ENCODE assay signal across 8 cellular contexts in the genomic region with DNA sequence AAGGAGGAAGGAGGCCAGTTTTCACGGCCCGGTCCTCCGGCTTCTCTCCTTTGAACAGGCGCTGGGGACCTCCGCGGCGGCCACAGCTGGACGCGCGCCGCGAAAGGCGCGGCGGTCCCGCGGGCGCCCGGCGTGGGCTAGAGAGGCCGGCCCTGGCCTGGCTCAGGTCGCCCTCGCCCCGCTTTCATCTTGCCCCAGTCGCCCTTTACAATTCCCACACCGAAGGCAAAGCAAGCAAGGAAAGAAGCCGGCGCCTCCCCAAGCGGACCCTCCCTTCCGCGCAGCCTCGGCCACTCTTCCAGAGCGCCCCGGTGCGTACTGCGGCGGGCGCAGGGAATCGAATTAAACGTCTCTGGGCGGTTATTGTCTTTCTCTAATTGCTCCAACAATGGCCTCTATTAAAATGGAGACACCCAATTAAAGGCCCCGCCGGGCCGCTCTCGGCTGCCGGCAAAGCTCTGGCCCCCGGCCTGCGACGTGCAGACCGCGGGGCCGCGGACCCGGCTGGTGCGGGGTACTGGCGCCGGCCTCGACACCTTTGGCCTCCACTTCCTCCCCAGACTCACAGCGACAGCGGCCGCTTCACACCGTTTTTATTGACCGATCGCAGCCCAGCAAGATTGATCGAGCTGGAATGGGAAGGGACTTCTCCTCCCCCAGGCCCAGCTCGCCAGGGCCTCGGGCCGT. TPM values are rescaled to one million over a fixed set of nuclear protein-coding genes. Genes with fewer than 3 reads are reported as not detected.
A peak's percentile ranks its signal among the peaks of the same experiment; 100 is the strongest.
DNase-seq lines count a peak whose midpoint lies in the region; ATAC-seq and TF ChIP-seq lines count a peak whose summit lies in the region.

No MANE protein-coding gene starts in this region.

- H3K27me3 Mint-ChIP-seq in T-helper 2 cell treated with Interferon-gamma antibody and Interleukin-4, amounts not matched to agents 5 μg/mL and 100 μg/mL, for 36 hours (ENCODE audit: low read depth): peaks cover 22% of the 10 kb centered on the region
- peaks cover 49% of the 10 kb centered on the region for H3K27me3 Mint-ChIP-seq in activated T-cell treated with anti-CD3 and anti-CD28 coated beads, Interleukin-2, amount 50 U/mL, for 72 hours (ENCODE audit: low read depth)

- WGBS in stomach, 5 donors: 1 to 5% (median 4%) methylated on average over 39 to 68 of the region's 68 CpGs

- no peak for TF ChIP-seq CTCF in kidney epithelial cell (IDR thresholded peaks at IDR 0.05; ENCODE audit: insufficient read depth, low read length, poor library complexity, severe bottlenecking)
- TF ChIP-seq CTCF in stomach (IDR thresholded peaks at IDR 0.05): no peak

- TF ChIP-seq POLR2A in stomach (IDR thresholded peaks at IDR 0.05): no peak

- no peak for ATAC-seq in activated T-cell treated with anti-CD3 and anti-CD28 coated beads, Interleukin-2, amount 50 U/mL, for 72 hours (replicated peaks in 1 of 2)

- H3K36me3 Mint-ChIP-seq in T-helper 2 cell treated with Interferon-gamma antibody and Interleukin-4, amounts not matched to agents 5 μg/mL and 100 μg/mL, for 36 hours (ENCODE audit: low read depth): peaks cover 29% of the 10 kb centered on the region
- H3K36me3 Mint-ChIP-seq in activated T-cell treated with anti-CD3 and anti-CD28 coated beads, Interleukin-2, amount 50 U/mL, for 72 hours (ENCODE audit: insufficient read depth in 2 of 2): peaks cover 2 to 10% of the 10 kb centered on the region in 2 donors

- H3K27ac ChIP-seq in stomach: no peak overlapping the region

- H3K27me3 ChIP-seq in kidney epithelial cell (ENCODE audit: control insufficient read depth, insufficient read depth, low read length) (peaks cover 95% of the 10 kb centered on the region), stomach (peaks cover 75 to 100% (median 100%) of the 10 kb centered on the region in 3 donors)

- H3K4me3 ChIP-seq in kidney epithelial cell (ENCODE audit: low read depth, low read length) (peak overlapping the region; percentile 31), stomach (peak overlapping the region; percentile 34 to 63 (median 46))

- no peak for TF ChIP-seq EP300 in stomach (IDR thresholded peaks at IDR 0.05)

- H3K27ac Mint-ChIP-seq in T-helper 2 cell treated with Interferon-gamma antibody and Interleukin-4, amounts not matched to agents 5 μg/mL and 100 μg/mL, for 36 hours: peak overlapping the region; percentile 84
- no peak overlapping the region for H3K27ac Mint-ChIP-seq in activated T-cell treated with anti-CD3 and anti-CD28 coated beads, Interleukin-2, amount 50 U/mL, for 72 hours

- H3K4me1 ChIP-seq in stomach: peaks cover 63 to 86% (median 74%) of the 10 kb centered on the region in 4 donors

- intact Hi-C loops in stomach (cut with DNase I; ENCODE audit: low total_unique reads): no loop called here

- peak overlapping the region; percentile 88 for H3K4me3 Mint-ChIP-seq in T-helper 2 cell treated with Interferon-gamma antibody and Interleukin-4, amounts not matched to agents 5 μg/mL and 100 μg/mL, for 36 hours
- peak overlapping the region; percentile 80 to 86 for H3K4me3 Mint-ChIP-seq in activated T-cell treated with anti-CD3 and anti-CD28 coated beads, Interleukin-2, amount 50 U/mL, for 72 hours

- no peaks in the 10 kb centered on the region for H3K9me3 Mint-ChIP-seq in T-helper 2 cell treated with Interferon-gamma antibody and Interleukin-4, amounts not matched to agents 5 μg/mL and 100 μg/mL, for 36 hours
- no peaks in the 10 kb centered on the region for H3K9me3 Mint-ChIP-seq in activated T-cell treated with anti-CD3 and anti-CD28 coated beads, Interleukin-2, amount 50 U/mL, for 72 hours

- H3K9me3 ChIP-seq in stomach: no peaks in the 10 kb centered on the region

- H3K4me1 Mint-ChIP-seq in T-helper 2 cell treated with Interferon-gamma antibody and Interleukin-4, amounts not matched to agents 5 μg/mL and 100 μg/mL, for 36 hours (ENCODE audit: low read depth): peaks cover 44% of the 10 kb centered on the region
- H3K4me1 Mint-ChIP-seq in activated T-cell treated with anti-CD3 and anti-CD28 coated beads, Interleukin-2, amount 50 U/mL, for 72 hours (ENCODE audit: low read depth): peaks cover 57% of the 10 kb centered on the region

- H3K36me3 ChIP-seq in kidney epithelial cell (ENCODE audit: control insufficient read depth, insufficient read depth, low read length) (no peaks in the 10 kb centered on the region), stomach (no peaks in the 10 kb centered on the region)

- no peak for DNase-seq in T-helper 2 cell treated with Interferon-gamma antibody and Interleukin-4, amounts not matched to agents 5 μg/mL and 100 μg/mL, for 36 hours (ENCODE audit: low spot score)
- DNase-seq in T-helper 2 cell (no peak), kidney epithelial cell (ENCODE audit: low read depth) (no peak), stomach (no peak), NCI-H2029 (lab: John Stamatoyannopoulos, UW) (no peak), germinal center (ENCODE audit: low spot score) (no peak)
- DNase-seq in activated T-cell treated with anti-CD3 and anti-CD28 coated beads, Interleukin-2, amount 50 U/mL, for 72 hours: no peak
- DNase-seq in central memory CD4-positive, alpha-beta T cell: no peak

RNA-seq across cellular contexts. Expression of a gene that starts 4.5 kb away (rescaled TPM):
- 10 to 100 TPM; 40.4 to 50.2 TPM for total RNA-seq in activated T-cell treated with anti-CD3 and anti-CD28 coated beads, Interleukin-2, amount 50 U/mL, for 72 hours
- total RNA-seq in kidney epithelial cell (7.2 and 10.9 TPM in 2 replicates), stomach (1 to 10 TPM in 1 of 5 donors, under 1 TPM in 2, not detected in 2; 0.14 to 1.2 (median 0.18) TPM)
- polyA plus RNA-seq in stomach: under 1 TPM; 0.12 to 0.46 (median 0.18) TPM
